ENCODE assay signal across 8 cellular contexts in genomic region chr4:14168919-14169318, GRCh38.
DNase-seq lines count a peak whose midpoint lies in the region; ATAC-seq and TF ChIP-seq lines count a peak whose summit lies in the region.

No MANE protein-coding gene starts in this region.

- peak; percentile 58 for ATAC-seq in GM18505 (IDR thresholded peaks at IDR 0.05; ENCODE audit: unreplicated experiment)
- peak; percentile 45 for ATAC-seq in HG02588 (IDR thresholded peaks at IDR 0.05; ENCODE audit: unreplicated experiment)
- peak; percentile 60 for ATAC-seq in stimulated activated memory B cell treated with anti-CD40 and anti-IgM and Interleukin-4, amounts not matched to agents 10 μg/mL and 1 μg/mL and 100 μg/mL, for 72 hours

- TF ChIP-seq POLR2A in GM18505 (IDR thresholded peaks at IDR 0.05; ENCODE audit: borderline replicate concordance, extremely low read depth, insufficient read depth, insufficient read length): no peak

- H3K4me3 Mint-ChIP-seq in stimulated activated memory B cell treated with anti-CD40 and anti-IgM and Interleukin-4, amounts not matched to agents 10 μg/mL and 1 μg/mL and 100 μg/mL, for 72 hours: no peak overlapping the region

- peak overlapping the region; percentile 34 for H3K27ac Mint-ChIP-seq in stimulated activated memory B cell treated with anti-CD40 and anti-IgM and Interleukin-4, amounts not matched to agents 10 μg/mL and 1 μg/mL and 100 μg/mL, for 72 hours

- peaks cover 60% of the 10 kb centered on the region for H3K4me1 Mint-ChIP-seq in stimulated activated memory B cell treated with anti-CD40 and anti-IgM and Interleukin-4, amounts not matched to agents 10 μg/mL and 1 μg/mL and 100 μg/mL, for 72 hours

- H3K36me3 Mint-ChIP-seq in stimulated activated memory B cell treated with anti-CD40 and anti-IgM and Interleukin-4, amounts not matched to agents 10 μg/mL and 1 μg/mL and 100 μg/mL, for 72 hours: no peaks in the 10 kb centered on the region

- no peaks in the 10 kb centered on the region for H3K27me3 Mint-ChIP-seq in stimulated activated memory B cell treated with anti-CD40 and anti-IgM and Interleukin-4, amounts not matched to agents 10 μg/mL and 1 μg/mL and 100 μg/mL, for 72 hours

- DNase-seq in NCI-H2029 (lab: John Stamatoyannopoulos, UW) (peak; percentile 62), dermis blood vessel endothelial cell (peak; percentile 96), activated gamma-delta T cell treated with Interleukin-2 at 50 U/mL for 16 hours (no peak), NCI-H524 treated with DMSO at 0.1 percent for 48 hours (lab: John Stamatoyannopoulos, UW) (no peak)
- no peak for DNase-seq in activated naive CD4-positive, alpha-beta T cell (lab: John Stamatoyannopoulos, UW)

- no peaks in the 10 kb centered on the region for H3K9me3 Mint-ChIP-seq in stimulated activated memory B cell treated with anti-CD40 and anti-IgM and Interleukin-4, amounts not matched to agents 10 μg/mL and 1 μg/mL and 100 μg/mL, for 72 hours

Comparison
In these comparisons a context has a peak if more than half of its experiments do, and no peak if none do; other contexts are left out.
1. DNase-seq: peak in NCI-H2029 (single experiment) and dermis blood vessel endothelial cell (single experiment); none in activated gamma-delta T cell treated with Interleukin-2 at 50 U/mL for 16 hours (single experiment), activated naive CD4-positive, alpha-beta T cell (0 of 4) and NCI-H524 treated with DMSO at 0.1 percent for 48 hours (single experiment).
2. Peak in every context shown above with its lines, with median percentiles within 50 percentile points of each other: ATAC-seq.